In genomic region chr13:105774739-105775460, GRCh38 we compare ENCODE assay signal across 1 cellular context.
TF ChIP-seq lines count a peak whose summit lies in the region.

No MANE protein-coding gene starts in this region.

TF ChIP-seq in WTC11, 78 proteins besides CTCF, POLR2A, EP300 and RAD21 (continued from another document):
- no peak for TF ChIP-seq ZNF121 (CRISPR knock-in tag; IDR thresholded peaks at IDR 0.05)
- no peak for TF ChIP-seq ZNF396 (CRISPR knock-in tag; IDR thresholded peaks at IDR 0.05; ENCODE audit: borderline replicate concordance)
- no peak for TF ChIP-seq IRF2 (CRISPR knock-in tag; IDR thresholded peaks at IDR 0.05; ENCODE audit: borderline replicate concordance, low read depth)
- no peak for TF ChIP-seq STAT6 (CRISPR knock-in tag; conservative IDR thresholded peaks at IDR 0.05; ENCODE audit: low read depth)
- no peak for TF ChIP-seq ATF2 (CRISPR knock-in tag; IDR thresholded peaks at IDR 0.05; ENCODE audit: borderline replicate concordance, low read depth)
- no peak for TF ChIP-seq SOX15 (CRISPR knock-in tag; IDR thresholded peaks at IDR 0.05)
- TF ChIP-seq EMX1 (CRISPR knock-in tag; IDR thresholded peaks at IDR 0.05) = no peak
- TF ChIP-seq NR2C2 (CRISPR knock-in tag; IDR thresholded peaks at IDR 0.05) = no peak
TF ChIP-seq in WTC11: peak in this region for 0.
